Comparison of ENCODE assay signal across 27 cellular contexts in the genomic region with DNA sequence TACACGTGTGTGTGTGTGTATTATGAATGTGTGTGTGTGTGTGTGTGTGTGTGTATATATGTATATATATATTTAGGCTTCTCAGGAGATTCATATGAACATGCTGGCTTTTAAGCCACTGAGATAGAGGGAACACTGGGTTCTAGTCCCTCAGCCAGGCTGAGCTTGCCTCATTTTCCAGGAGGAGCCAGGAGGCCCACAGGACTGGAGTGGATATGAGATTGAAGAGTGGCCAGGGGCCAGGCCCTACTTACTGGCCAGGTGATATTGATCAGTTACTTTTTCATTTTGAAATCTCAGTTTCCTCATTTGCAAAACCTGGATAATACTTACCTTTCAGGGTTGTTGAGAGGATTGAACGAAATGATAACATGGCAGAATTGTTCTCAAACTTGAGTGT.
"Had no signal": no experiment of that assay in that cellular context is flagged by ENCODE, and none has a peak within 500 bp of the region (broad histone marks: within the 10 kb centered on the region; RNA-seq: fewer than 3 reads in every experiment).

No MANE protein-coding gene starts in this region.

- ATAC-seq: stimulated activated effector memory CD8-positive, alpha-beta T cell treated with anti-CD3 and anti-CD28 coated beads, Interleukin-12 subunit alpha, Interleukin-12 subunit beta, amount 100 ng/mL, for 72 hours; stimulated activated memory B cell treated with anti-CD40 and anti-IgM and Interleukin-4, amounts not matched to agents 10 μg/mL and 1 μg/mL and 100 μg/mL, for 72 hours; stimulated activated naive B cell treated with anti-CD40 and anti-IgM and Interleukin-4, amounts not matched to agents 10 μg/mL and 1 μg/mL and 100 μg/mL, for 72 hours; stimulated activated naive CD8-positive, alpha-beta T cell treated with anti-CD3 and anti-CD28 coated beads, Interleukin-15, amount 100 ng/mL, for 72 hours; stimulated activated naive CD8-positive, alpha-beta T cell treated with anti-CD3 and anti-CD28 coated beads, Interleukin-15, Interleukin-2, amounts not matched to agents 100 U/mL and 50 U/mL, for 24 hours; upper lobe of right lung had no signal

- H3K27ac ChIP-seq: stomach, suprapubic skin, thoracic aorta, thyroid gland, tibial artery, tibial nerve, transverse colon, upper lobe of left lung, upper lobe of right lung, uterus, vagina had no signal

- FAIRE-seq: urothelium cell line had no signal

- H3K36me3 ChIP-seq: thoracic aorta, thyroid gland, transverse colon, uterus, vagina had no signal

- H3K9me3 ChIP-seq: stomach, suprapubic skin, testis, thoracic aorta, thyroid gland, tibial artery, tibial nerve, transverse colon, upper lobe of left lung, upper lobe of right lung, uterus, vagina had no signal

- H3K27me3 ChIP-seq: stomach, suprapubic skin, testis, thyroid gland, tibial artery, tibial nerve, transverse colon, upper lobe of left lung, upper lobe of right lung, uterus, vagina had no signal

- H3K4me3 ChIP-seq: stomach, suprapubic skin, testis, thoracic aorta, thyroid gland, tibial artery, tibial nerve, transverse colon, upper lobe of left lung, upper lobe of right lung, uterus, vagina had no signal

- DNase-seq: stimulated activated CD4-positive, alpha-beta T cell treated with anti-CD3 and anti-CD28 coated beads, Interleukin-2, amount 100 ng/mL, for 48 hours; stimulated activated CD4-positive, alpha-beta T cell treated with anti-CD3 and anti-CD28 coated beads, Interleukin-4, amount 100 ng/mL, for 1 hour; stimulated activated CD4-positive, alpha-beta T cell treated with anti-CD3 and anti-CD28 coated beads, Interleukin-4, amount 100 ng/mL, for 24 hours; stimulated activated CD4-positive, alpha-beta T cell treated with anti-CD3 and anti-CD28 coated beads, Interleukin-4, amount 100 ng/mL, for 4 hours; stimulated activated CD8-positive, alpha-beta memory T cell treated with anti-CD3 and anti-CD28 coated beads, Interleukin-4, amount 100 ng/mL, for 48 hours; stimulated activated naive B cell treated with anti-CD40 and anti-IgM and Interleukin-4, amounts not matched to agents 10 μg/mL and 1 μg/mL and 100 μg/mL, for 72 hours; stimulated activated naive CD4-positive, alpha-beta T cell; stimulated activated naive CD4-positive, alpha-beta T cell treated with Interleukin-2 at 50 U/mL for 16 hours; stimulated activated naive CD8-positive, alpha-beta T cell treated with anti-CD3 and anti-CD28 coated beads, Interleukin-15, amount 100 ng/mL, for 72 hours; stimulated activated naive CD8-positive, alpha-beta T cell treated with anti-CD3 and anti-CD28 coated beads, Interleukin-15, Interleukin-2, amounts not matched to agents 100 U/mL and 50 U/mL, for 24 hours; stomach; substantia nigra; testis; thyroid gland; tibial artery; transverse colon; trophoblast cell; upper lobe of left lung; upper lobe of right lung; uterus had no signal
